In the genomic region with DNA sequence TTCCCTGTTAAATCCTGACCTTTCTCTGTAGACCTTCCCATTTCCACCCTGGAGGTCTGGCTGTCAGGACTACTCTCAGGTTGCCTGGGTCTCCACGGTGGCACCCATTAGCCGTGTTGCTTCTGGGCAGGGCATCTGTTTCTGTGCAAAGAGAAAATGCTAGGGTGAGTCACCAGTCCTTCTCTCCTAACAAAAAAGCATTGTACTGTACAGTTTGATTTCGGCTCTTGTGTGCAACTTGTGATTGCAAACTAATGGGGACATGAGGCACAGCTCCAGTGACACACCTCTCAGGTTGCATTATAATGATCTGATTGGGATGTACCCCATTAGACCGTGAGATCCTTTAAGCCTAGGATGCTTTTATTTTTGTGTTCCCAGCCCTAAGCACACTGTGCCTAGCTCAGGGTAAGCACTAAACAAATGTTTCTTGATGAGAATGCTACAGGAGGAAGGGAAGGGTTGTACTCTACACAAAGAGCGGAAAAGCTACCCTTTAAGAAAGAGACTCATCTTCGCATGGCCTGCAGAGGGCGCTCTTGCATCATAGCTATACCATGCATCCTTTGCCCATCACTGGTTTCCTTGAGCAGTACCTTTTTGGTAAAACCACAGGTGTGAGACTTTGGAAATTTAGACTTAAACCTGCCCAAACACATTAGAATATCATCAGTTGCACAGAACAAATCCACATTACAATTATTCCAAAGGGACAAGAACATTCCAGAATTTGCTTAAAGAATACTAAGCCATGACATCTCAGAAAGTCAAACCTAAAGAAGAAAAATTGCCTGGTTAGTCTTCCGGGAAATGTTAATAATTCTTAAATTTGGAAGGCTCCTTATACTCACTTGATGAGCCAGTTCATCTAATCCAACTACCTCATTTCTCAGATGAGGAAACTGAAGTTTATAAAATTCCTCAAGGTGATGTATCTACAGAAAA, we compare ENCODE assay signal across 1 cellular context.
A peak's percentile ranks its signal among the peaks of the same experiment; 100 is the strongest.
TF ChIP-seq lines count a peak whose summit lies in the region.

No MANE protein-coding gene starts in this region.

TF ChIP-seq in SK-N-SH, 30 proteins besides CTCF, POLR2A, EP300 and RAD21 (continued from another document):
- TF ChIP-seq, protein P1, sequence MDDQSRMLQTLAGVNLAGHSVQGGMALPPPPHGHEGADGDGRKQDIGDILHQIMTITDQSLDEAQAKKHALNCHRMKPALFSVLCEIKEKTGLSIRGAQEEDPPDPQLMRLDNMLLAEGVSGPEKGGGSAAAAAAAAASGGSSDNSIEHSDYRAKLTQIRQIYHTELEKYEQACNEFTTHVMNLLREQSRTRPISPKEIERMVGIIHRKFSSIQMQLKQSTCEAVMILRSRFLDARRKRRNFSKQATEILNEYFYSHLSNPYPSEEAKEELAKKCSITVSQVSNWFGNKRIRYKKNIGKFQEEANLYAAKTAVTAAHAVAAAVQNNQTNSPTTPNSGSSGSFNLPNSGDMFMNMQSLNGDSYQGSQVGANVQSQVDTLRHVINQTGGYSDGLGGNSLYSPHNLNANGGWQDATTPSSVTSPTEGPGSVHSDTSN (IDR thresholded peaks at IDR 0.05): no peak
- TF ChIP-seq REST (IDR thresholded peaks at IDR 0.05; ENCODE audit: low read depth, low read length): no peak
- TF ChIP-seq TCF12 (IDR thresholded peaks at IDR 0.05): 0 out of 2 replicates have a peak, but pooled peaks have one; percentile 23
- TF ChIP-seq ELF1 (IDR thresholded peaks at IDR 0.05): no peak
- TF ChIP-seq GATA2 (CRISPR knock-in tag; IDR thresholded peaks at IDR 0.05): no peak
- TF ChIP-seq USF1 (IDR thresholded peaks at IDR 0.05; ENCODE audit: borderline replicate concordance, low read depth): no peak
- no peak for TF ChIP-seq POLR2AphosphoS5 (IDR thresholded peaks at IDR 0.05; ENCODE audit: low read depth, low read length)
- no peak for TF ChIP-seq USF2 (IDR thresholded peaks at IDR 0.05; ENCODE audit: borderline replicate concordance, low read depth, low read length)
- TF ChIP-seq TAF1 (IDR thresholded peaks at IDR 0.05; ENCODE audit: borderline replicate concordance, low read depth, low read length): no peak
- no peak for TF ChIP-seq MXI1 (IDR thresholded peaks at IDR 0.05; ENCODE audit: low read depth, low read length)
- peak; percentile 83 for TF ChIP-seq SMC3 (IDR thresholded peaks at IDR 0.05; ENCODE audit: low read depth, low read length)
- no peak for TF ChIP-seq YY1 (IDR thresholded peaks at IDR 0.05; ENCODE audit: low read depth)
- TF ChIP-seq FOXM1 (IDR thresholded peaks at IDR 0.05; ENCODE audit: low read depth): no peak
- no peak for TF ChIP-seq NRF1 (IDR thresholded peaks at IDR 0.05; ENCODE audit: low read depth, low read length)
- no peak for TF ChIP-seq IRF3 (IDR thresholded peaks at IDR 0.05; ENCODE audit: low read depth, low read length)
